In genomic region chr19:42567567-42567966, GRCh38 we compare ENCODE assay signal across 3 cellular contexts.
TF ChIP-seq lines count a peak whose summit lies in the region.

No MANE protein-coding gene starts in this region.

TF ChIP-seq in A549, 52 proteins besides CTCF, POLR2A, EP300 and RAD21:
- TF ChIP-seq EHMT2 (IDR thresholded peaks at IDR 0.05; ENCODE audit: low read depth) = no peak
- no peak for TF ChIP-seq JUN (IDR thresholded peaks at IDR 0.05)
- no peak for TF ChIP-seq CEBPB (IDR thresholded peaks at IDR 0.05)
- no peak for TF ChIP-seq JUNB (IDR thresholded peaks at IDR 0.05)
- TF ChIP-seq HOXA7 (CRISPR knock-in tag; IDR thresholded peaks at IDR 0.05) = no peak
- no peak for TF ChIP-seq TFCP2L1 (CRISPR knock-in tag; IDR thresholded peaks at IDR 0.05)
- no peak for TF ChIP-seq USF2 (IDR thresholded peaks at IDR 0.05)
- TF ChIP-seq REST (IDR thresholded peaks at IDR 0.05) = no peak
- TF ChIP-seq, protein P1, sequence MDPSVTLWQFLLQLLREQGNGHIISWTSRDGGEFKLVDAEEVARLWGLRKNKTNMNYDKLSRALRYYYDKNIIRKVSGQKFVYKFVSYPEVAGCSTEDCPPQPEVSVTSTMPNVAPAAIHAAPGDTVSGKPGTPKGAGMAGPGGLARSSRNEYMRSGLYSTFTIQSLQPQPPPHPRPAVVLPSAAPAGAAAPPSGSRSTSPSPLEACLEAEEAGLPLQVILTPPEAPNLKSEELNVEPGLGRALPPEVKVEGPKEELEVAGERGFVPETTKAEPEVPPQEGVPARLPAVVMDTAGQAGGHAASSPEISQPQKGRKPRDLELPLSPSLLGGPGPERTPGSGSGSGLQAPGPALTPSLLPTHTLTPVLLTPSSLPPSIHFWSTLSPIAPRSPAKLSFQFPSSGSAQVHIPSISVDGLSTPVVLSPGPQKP (IDR thresholded peaks at IDR 0.05; ENCODE audit: low read depth, low read length) = no peak
- no peak for TF ChIP-seq SMC3 (IDR thresholded peaks at IDR 0.05)
- no peak for TF ChIP-seq SREBF2 (IDR thresholded peaks at IDR 0.05)
- TF ChIP-seq HDAC2 (IDR thresholded peaks at IDR 0.05) = no peak
- TF ChIP-seq MAX (IDR thresholded peaks at IDR 0.05) = no peak

TF ChIP-seq in HCT116, 20 proteins besides CTCF, POLR2A, EP300 and RAD21:
- TF ChIP-seq YY1 (IDR thresholded peaks at IDR 0.05; ENCODE audit: extremely low read depth, insufficient replicate concordance, low read depth, low read length) (no peak), FOSL1 (IDR thresholded peaks at IDR 0.05; ENCODE audit: low read depth) (no peak), SIN3A (IDR thresholded peaks at IDR 0.05; ENCODE audit: low read depth) (no peak), REST (IDR thresholded peaks at IDR 0.05; ENCODE audit: low read depth) (no peak), ZFX (IDR thresholded peaks at IDR 0.05) (no peak), EZH2phosphoT487 (IDR thresholded peaks at IDR 0.05; ENCODE audit: borderline replicate concordance) (no peak), JUND (IDR thresholded peaks at IDR 0.05) (no peak), ZNF274 (IDR thresholded peaks at IDR 0.05; ENCODE audit: low read depth, low read length) (no peak), POLR2AphosphoS5 (IDR thresholded peaks at IDR 0.05; ENCODE audit: low read depth, low read length) (no peak), EZH2 (IDR thresholded peaks at IDR 0.05) (no peak), CEBPB (IDR thresholded peaks at IDR 0.05; ENCODE audit: low read depth) (no peak), TCF7L2 (IDR thresholded peaks at IDR 0.05; ENCODE audit: borderline replicate concordance, extremely low read depth, insufficient read depth, insufficient read length) (no peak), EGR1 (IDR thresholded peaks at IDR 0.05; ENCODE audit: low read depth) (no peak), MAX (IDR thresholded peaks at IDR 0.05) (no peak)
- TF ChIP-seq, protein P2, sequence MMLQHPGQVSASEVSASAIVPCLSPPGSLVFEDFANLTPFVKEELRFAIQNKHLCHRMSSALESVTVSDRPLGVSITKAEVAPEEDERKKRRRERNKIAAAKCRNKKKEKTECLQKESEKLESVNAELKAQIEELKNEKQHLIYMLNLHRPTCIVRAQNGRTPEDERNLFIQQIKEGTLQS (IDR thresholded peaks at IDR 0.05) = no peak

TF ChIP-seq in K562, 482 proteins besides CTCF, POLR2A, EP300 and RAD21:
- TF ChIP-seq, protein P2 (IDR thresholded peaks at IDR 0.05) = peak; percentile 23; the same call in 1 of the 2 replicates
- TF ChIP-seq, protein P2 (CRISPR knock-in tag; conservative IDR thresholded peaks at IDR 0.05) = no peak
- TF ChIP-seq MYC (IDR thresholded peaks at IDR 0.05; ENCODE audit: low read depth, low read length) = no peak
- TF ChIP-seq MYC (CRISPR knock-in tag; IDR thresholded peaks at IDR 0.05; ENCODE audit: borderline replicate concordance, low read depth) = no peak
- no peak for TF ChIP-seq ATF1 (CRISPR knock-in tag; IDR thresholded peaks at IDR 0.05)
- TF ChIP-seq ATF1 (tag; IDR thresholded peaks at IDR 0.05) = peak; percentile 30; the same call in 1 of the 2 replicates
- peak; percentile 54; the same call in 1 of the 2 replicates for TF ChIP-seq CREM (IDR thresholded peaks at IDR 0.05; ENCODE audit: low read depth)
